38 cellular contexts compared by ENCODE assay signal in the genomic region with DNA sequence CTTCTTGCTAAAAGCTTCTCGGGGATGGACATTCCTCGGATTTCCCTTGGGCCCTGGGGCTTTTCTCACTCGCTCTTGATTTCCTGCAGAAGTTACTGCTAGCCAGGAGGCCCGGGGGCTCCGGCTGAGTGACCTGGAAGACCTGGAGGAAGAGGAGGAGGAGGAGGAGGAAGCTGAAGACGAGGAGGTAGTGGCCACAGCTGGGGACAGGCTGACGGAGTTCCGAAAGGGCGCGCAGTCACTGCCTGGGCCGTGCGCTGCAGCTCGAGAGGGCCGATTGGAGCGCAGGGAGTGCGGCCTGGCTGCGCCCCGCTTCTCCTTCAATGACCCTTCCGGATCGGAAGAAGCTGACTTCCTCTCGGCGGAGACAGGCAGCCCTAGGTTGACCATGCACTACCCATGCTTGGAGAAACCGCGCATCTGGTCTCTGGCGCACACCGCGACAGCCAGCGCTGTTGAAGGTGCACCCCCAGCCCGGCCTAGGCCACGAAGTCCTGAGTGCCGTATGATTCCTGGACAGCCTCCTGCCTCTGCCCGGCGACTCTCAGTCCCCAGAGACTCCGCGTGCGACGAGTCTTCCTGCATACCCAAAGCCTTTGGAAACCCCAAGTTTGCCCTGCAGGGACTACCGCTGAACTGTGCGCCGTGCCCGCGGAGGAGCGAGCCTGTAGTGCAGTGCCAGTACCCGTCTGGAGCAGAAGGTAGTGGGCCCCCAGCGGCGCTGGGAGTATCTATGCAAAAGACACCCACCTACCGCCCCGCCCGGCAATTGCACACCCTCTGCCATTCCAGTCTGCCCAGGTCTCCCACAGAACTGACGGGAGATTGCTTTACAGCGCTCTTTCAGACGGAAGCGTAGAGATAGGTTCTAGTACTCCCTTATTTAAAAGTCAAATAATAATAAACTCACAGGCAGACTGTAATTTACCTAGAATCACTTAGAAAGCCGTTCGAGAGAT. TPM values are rescaled to one million over a fixed set of nuclear protein-coding genes. Genes with fewer than 3 reads are reported as not detected.
A peak's percentile ranks its signal among the peaks of the same experiment; 100 is the strongest.
DNase-seq lines count a peak whose midpoint lies in the region; ATAC-seq and TF ChIP-seq lines count a peak whose summit lies in the region.
"Had no signal": no experiment of that assay in that cellular context is flagged by ENCODE, and none has a peak within 500 bp of the region (broad histone marks: within the 10 kb centered on the region; RNA-seq: fewer than 3 reads in every experiment).

No MANE protein-coding gene starts in this region.

- H3F3A ChIP-seq in neural progenitor cell (ENCODE audit: low read depth), result peaks cover 19% of the 10 kb centered on the region

- H3K27ac ChIP-seq in Karpas-422 (ENCODE audit: low read length) (no peak overlapping the region), iPS DF 6.9 (ENCODE audit: low read length) (no peak overlapping the region), neural progenitor cell (no peak overlapping the region)
- H3K27ac ChIP-seq: coronary artery, heart left ventricle, neutrophil had no signal

- H3K4me1 ChIP-seq in Karpas-422 (ENCODE audit: low read length) (peaks cover 32% of the 10 kb centered on the region), iPS DF 6.9 (ENCODE audit: control insufficient read depth, insufficient read depth, low read length) (peaks cover 4% of the 10 kb centered on the region; the same call in 1 of the 2 replicates), neural progenitor cell (peaks cover 30% of the 10 kb centered on the region)

- DNase-seq in GM13976 (ENCODE audit: low spot score) (peak; percentile 21), Karpas-422 (peak; percentile 45), iPS DF 6.9 (ENCODE audit: low read depth, low spot score) (no peak), neural progenitor cell (ENCODE audit: low spot score) (peak; percentile 41)
- DNase-seq in activated naive CD4-positive, alpha-beta T cell treated with anti-CD3 and anti-CD28 coated beads, Interleukin-2, amount 50 U/mL, for 16 hours, result no peak
- DNase-seq in activated CD4-positive, alpha-beta T cell treated with anti-CD3 and anti-CD28 coated beads for 4 hours, result no peak
- DNase-seq: activated CD4-positive, alpha-beta T cell treated with anti-CD3 and anti-CD28 coated beads, Interleukin-2, amount 50 U/mL, for 48 hours; activated naive CD8-positive, alpha-beta T cell treated with anti-CD3 and anti-CD28 coated beads, Interleukin-2, amount 50 U/mL, for 24 hours; activated T-cell treated with anti-CD3 and anti-CD28 coated beads, Interleukin-2, amount 50 U/mL, for 72 hours; CD4-positive, alpha-beta memory T cell; DND-41; effector memory CD8-positive, alpha-beta T cell; heart left ventricle; immature natural killer cell; left colon; NCI-H1092 treated with DMSO at 0.1 percent for 48 hours; NCI-H1930; NCI-H2171 treated with DMSO at 0.1 percent for 48 hours; NCI-H524; PC-3; SK-N-SH; stimulated activated CD4-positive, alpha-beta T cell treated with anti-CD3 and anti-CD28 coated beads, Interleukin-15, amount 100 ng/mL, for 24 hours; substantia nigra had no signal

- no peaks in the 10 kb centered on the region for H3K36me3 Mint-ChIP-seq in neural progenitor cell
- H3K36me3 Mint-ChIP-seq: CD4-positive, alpha-beta memory T cell; memory B cell; stimulated activated memory B cell treated with anti-CD40 and anti-IgM and Interleukin-4, amounts not matched to agents 10 μg/mL and 1 μg/mL and 100 μg/mL, for 72 hours had no signal

- H3K9ac ChIP-seq in Karpas-422 (ENCODE audit: low read length), result no peak overlapping the region
- no peak overlapping the region for H3K9ac ChIP-seq in neural progenitor cell
- H3K9ac ChIP-seq: SK-N-SH had no signal

- in situ Hi-C loops in GM13976 (cut with MboI; ENCODE audit: low sequenced_read_pairs, unreplicated experiment), result no loop called here

- H3K36me3 ChIP-seq in Karpas-422 (ENCODE audit: insufficient read depth, low read length) (no peaks in the 10 kb centered on the region), iPS DF 6.9 (ENCODE audit: control insufficient read depth, insufficient read depth, low read length) (no peaks in the 10 kb centered on the region), neural progenitor cell (no peaks in the 10 kb centered on the region)
- H3K36me3 ChIP-seq: neutrophil had no signal

- H3K9me2 ChIP-seq in Karpas-422 (replicated peaks; ENCODE audit: insufficient read depth, low read length), result no peaks in the 10 kb centered on the region
- H3K9me2 ChIP-seq: SK-N-SH had no signal

- no peak for ATAC-seq in HG03097 (IDR thresholded peaks at IDR 0.05; ENCODE audit: low FRiP score, unreplicated experiment)
- no peak for ATAC-seq in GM21723 (IDR thresholded peaks at IDR 0.05; ENCODE audit: unreplicated experiment)
- ATAC-seq: activated naive CD8-positive, alpha-beta T cell treated with anti-CD3 and anti-CD28 coated beads, Interleukin-2, amount 50 U/mL, for 24 hours; activated T-cell treated with anti-CD3 and anti-CD28 coated beads, Interleukin-2, amount 50 U/mL, for 72 hours; effector memory CD8-positive, alpha-beta T cell; esophagus mucosa; GM12878; HCT116; heart left ventricle; K562; left colon; PC-3; stimulated activated memory B cell treated with anti-CD40 and anti-IgM and Interleukin-4, amounts not matched to agents 10 μg/mL and 1 μg/mL and 100 μg/mL, for 72 hours had no signal

- no peaks in the 10 kb centered on the region for H4K20me1 ChIP-seq in Karpas-422 (ENCODE audit: insufficient read depth, low read depth, low read length)
- H4K20me1 ChIP-seq in neural progenitor cell (ENCODE audit: low read depth), result peaks cover 20% of the 10 kb centered on the region

- peak overlapping the region; percentile 50 for H3K4me3 Mint-ChIP-seq in neural progenitor cell
- H3K4me3 Mint-ChIP-seq: activated naive CD8-positive, alpha-beta T cell treated with anti-CD3 and anti-CD28 coated beads, Interleukin-2, amount 50 U/mL, for 24 hours; activated T-cell treated with anti-CD3 and anti-CD28 coated beads, Interleukin-2, amount 50 U/mL, for 72 hours; CD4-positive, alpha-beta memory T cell; effector memory CD8-positive, alpha-beta T cell; immature natural killer cell; memory B cell; stimulated activated memory B cell treated with anti-CD40 and anti-IgM and Interleukin-4, amounts not matched to agents 10 μg/mL and 1 μg/mL and 100 μg/mL, for 72 hours; T-helper 1 cell treated with Interleukin-12 subunit alpha and Interleukin-12 subunit beta and Interleukin-4 antibody, amounts not matched to agents 30 μg/mL and 1 μg/mL, for 36 hours had no signal

- H3K9me3 ChIP-seq in Karpas-422 (ENCODE audit: low read length) (no peaks in the 10 kb centered on the region), iPS DF 6.9 (ENCODE audit: control insufficient read depth, insufficient read depth, low read length) (no peaks in the 10 kb centered on the region), neural progenitor cell (ENCODE audit: low read depth) (no peaks in the 10 kb centered on the region)
- H3K9me3 ChIP-seq: heart left ventricle, neutrophil, SK-N-SH had no signal

- H3K79me2 ChIP-seq in Karpas-422 (ENCODE audit: low read length), result no peaks in the 10 kb centered on the region
- no peaks in the 10 kb centered on the region for H3K79me2 ChIP-seq in neural progenitor cell (ENCODE audit: low read depth)

- H3K27me3 ChIP-seq in Karpas-422 (ENCODE audit: low read length), result no peaks in the 10 kb centered on the region
- H3K27me3 ChIP-seq in iPS DF 6.9 (ENCODE audit: control insufficient read depth, insufficient read depth, low read length), result peaks cover 90% of the 10 kb centered on the region
- peaks cover 100% of the 10 kb centered on the region for H3K27me3 ChIP-seq in neural progenitor cell

- H3K9me3 Mint-ChIP-seq in neural progenitor cell, result peaks cover 9% of the 10 kb centered on the region
- H3K9me3 Mint-ChIP-seq: activated naive CD8-positive, alpha-beta T cell treated with anti-CD3 and anti-CD28 coated beads, Interleukin-2, amount 50 U/mL, for 24 hours; activated T-cell treated with anti-CD3 and anti-CD28 coated beads, Interleukin-2, amount 50 U/mL, for 72 hours; effector memory CD8-positive, alpha-beta T cell; T-helper 1 cell treated with Interleukin-12 subunit alpha and Interleukin-12 subunit beta and Interleukin-4 antibody, amounts not matched to agents 30 μg/mL and 1 μg/mL, for 36 hours; type B pancreatic cell had no signal

- no CpG with 5 or more reads among the region's 55 CpGs for WGBS in iPS DF 6.9 (ENCODE audit: insufficient coverage, insufficient read length)

- peaks cover 80% of the 10 kb centered on the region for H3K27me3 Mint-ChIP-seq in neural progenitor cell (ENCODE audit: insufficient read depth, low read depth)

- H2AFZ ChIP-seq in Karpas-422 (ENCODE audit: low read length), result no peak overlapping the region
- peak overlapping the region; percentile 79 for H2AFZ ChIP-seq in neural progenitor cell (replicated peaks)

- H3K4me3 ChIP-seq in Karpas-422 (ENCODE audit: low read length), result no peak overlapping the region
- H3K4me3 ChIP-seq in iPS DF 6.9 (ENCODE audit: low read length), result peak overlapping the region; percentile 24; the same call in 1 of the 2 replicates
- peak overlapping the region; percentile 30 for H3K4me3 ChIP-seq in neural progenitor cell
- H3K4me3 ChIP-seq: coronary artery, GM12878, heart left ventricle, K562 had no signal

- H3K27ac Mint-ChIP-seq in neural progenitor cell, result no peak overlapping the region
- H3K27ac Mint-ChIP-seq: activated naive CD8-positive, alpha-beta T cell treated with anti-CD3 and anti-CD28 coated beads, Interleukin-2, amount 50 U/mL, for 24 hours; activated T-cell treated with anti-CD3 and anti-CD28 coated beads, Interleukin-2, amount 50 U/mL, for 72 hours; CD4-positive, alpha-beta memory T cell; effector memory CD8-positive, alpha-beta T cell; immature natural killer cell; memory B cell; stimulated activated memory B cell treated with anti-CD40 and anti-IgM and Interleukin-4, amounts not matched to agents 10 μg/mL and 1 μg/mL and 100 μg/mL, for 72 hours; T-helper 1 cell treated with Interleukin-12 subunit alpha and Interleukin-12 subunit beta and Interleukin-4 antibody, amounts not matched to agents 30 μg/mL and 1 μg/mL, for 36 hours; type B pancreatic cell had no signal

- H3K4me2 ChIP-seq in Karpas-422 (ENCODE audit: low read depth, low read length, poor library complexity, severe bottlenecking) (peak overlapping the region; percentile 31), neural progenitor cell (peak overlapping the region; percentile 76)
- H3K4me2 ChIP-seq: SK-N-SH had no signal

- no peak for TF ChIP-seq CTCF in GM13976 (IDR thresholded peaks at IDR 0.05; ENCODE audit: borderline replicate concordance, control extremely low read depth, extremely low read depth, insufficient read depth, missing control alignments)
- no peak for TF ChIP-seq CTCF in neural progenitor cell (IDR thresholded peaks at IDR 0.05)

- peaks cover 29% of the 10 kb centered on the region for H3K4me1 Mint-ChIP-seq in neural progenitor cell
- H3K4me1 Mint-ChIP-seq: activated naive CD8-positive, alpha-beta T cell treated with anti-CD3 and anti-CD28 coated beads, Interleukin-2, amount 50 U/mL, for 24 hours; immature natural killer cell had no signal

RNA-seq across cellular contexts. Expression of a gene that starts 4.9 kb away (rescaled TPM):
- total RNA-seq in Karpas-422 (2014; rRNA removed; shearing (Covaris generic); ENCODE audit: low replicate concordance), result not detected in 2 replicates
- not detected in 2 replicates for total RNA-seq in neural progenitor cell (ENCODE audit: low replicate concordance)
- total RNA-seq: activated T-cell treated with anti-CD3 and anti-CD28 coated beads, Interleukin-2, amount 50 U/mL, for 72 hours; astrocyte; CD4-positive, alpha-beta memory T cell; fibroblast of villous mesenchyme; GM12878; M059J; PC-3 had no signal

Comparison
In these comparisons a context has a peak if more than half of its experiments do, and no peak if none do; other contexts are left out.
1. DNase-seq: peak in GM13976 (single experiment), Karpas-422 (single experiment) and neural progenitor cell (single experiment); none in iPS DF 6.9 (single experiment), activated naive CD4-positive, alpha-beta T cell treated with anti-CD3 and anti-CD28 coated beads, Interleukin-2, amount 50 U/mL, for 16 hours (single experiment) and activated CD4-positive, alpha-beta T cell treated with anti-CD3 and anti-CD28 coated beads for 4 hours (0 of 2).